Comparison of ENCODE assay signal across 28 cellular contexts in genomic region chr20:42961771-42962170, GRCh38.
"Had no signal": no experiment of that assay in that cellular context is flagged by ENCODE, and none has a peak within 500 bp of the region (broad histone marks: within the 10 kb centered on the region; RNA-seq: fewer than 3 reads in every experiment).

No MANE protein-coding gene starts in this region.

- H3K9me3 Mint-ChIP-seq: activated CD4-positive, alpha-beta T cell treated with anti-CD3 and anti-CD28 coated beads, Interleukin-2, amount 10 ng/mL, durations not matched to agents 7 days and 5 days; activated naive CD8-positive, alpha-beta T cell treated with anti-CD3 and anti-CD28 coated beads, Interleukin-2, amount 50 U/mL, for 24 hours; T-helper 1 cell treated with Interleukin-12 subunit alpha and Interleukin-12 subunit beta and Interleukin-4 antibody, amounts not matched to agents 30 μg/mL and 1 μg/mL, for 36 hours; T-helper 2 cell treated with Interferon-gamma antibody and Interleukin-4, amounts not matched to agents 5 μg/mL and 100 μg/mL, for 36 hours had no signal

- H3K4me1 Mint-ChIP-seq: activated CD4-positive, alpha-beta T cell treated with anti-CD3 and anti-CD28 coated beads for 36 hours; activated CD4-positive, alpha-beta T cell treated with anti-CD3 and anti-CD28 coated beads, Interleukin-2, amount 10 ng/mL, durations not matched to agents 7 days and 5 days; activated naive CD4-positive, alpha-beta T cell treated with anti-CD3 and anti-CD28 coated beads, Interleukin-2, amount 10 ng/mL, durations not matched to agents 7 days and 5 days; activated naive CD8-positive, alpha-beta T cell treated with anti-CD3 and anti-CD28 coated beads, Interleukin-2, amount 50 U/mL, for 24 hours; brain had no signal

- H3K4me3 Mint-ChIP-seq: activated CD4-positive, alpha-beta T cell treated with anti-CD3 and anti-CD28 coated beads for 36 hours; activated CD4-positive, alpha-beta T cell treated with anti-CD3 and anti-CD28 coated beads, Interleukin-2, amount 10 ng/mL, durations not matched to agents 7 days and 5 days; activated CD8-positive, alpha-beta T cell treated with anti-CD3 and anti-CD28 coated beads, Interleukin-2, amount 10 ng/mL, durations not matched to agents 7 days and 5 days; activated naive CD4-positive, alpha-beta T cell treated with anti-CD3 and anti-CD28 coated beads, Interleukin-2, amount 10 ng/mL, durations not matched to agents 7 days and 5 days; activated naive CD8-positive, alpha-beta T cell; activated naive CD8-positive, alpha-beta T cell treated with anti-CD3 and anti-CD28 coated beads, Interleukin-2, amount 50 U/mL, for 24 hours; activated T-cell treated with anti-CD3 and anti-CD28 coated beads, Interleukin-2, amount 50 U/mL, for 24 hours; brain; T-helper 1 cell treated with Interleukin-12 subunit alpha and Interleukin-12 subunit beta and Interleukin-4 antibody, amounts not matched to agents 30 μg/mL and 1 μg/mL, for 36 hours; T-helper 2 cell treated with Interferon-gamma antibody and Interleukin-4, amounts not matched to agents 5 μg/mL and 100 μg/mL, for 36 hours had no signal

- H3K4me1 ChIP-seq: SJSA1 had no signal

- H3K4me2 ChIP-seq: KMS-11, SK-N-SH had no signal

- H3K9ac ChIP-seq: KMS-11, SK-N-SH had no signal

- H3K36me3 Mint-ChIP-seq: activated naive CD4-positive, alpha-beta T cell treated with anti-CD3 and anti-CD28 coated beads, Interleukin-2, amount 10 ng/mL, durations not matched to agents 7 days and 5 days; activated naive CD8-positive, alpha-beta T cell; brain had no signal

- H3K27me3 ChIP-seq: SJSA1 had no signal

- H3K9me3 ChIP-seq: SJSA1, SK-N-SH had no signal

- H3K36me3 ChIP-seq: SJSA1 had no signal

- H3K27ac Mint-ChIP-seq: activated CD4-positive, alpha-beta T cell treated with anti-CD3 and anti-CD28 coated beads for 36 hours; activated CD4-positive, alpha-beta T cell treated with anti-CD3 and anti-CD28 coated beads, Interleukin-2, amount 10 ng/mL, durations not matched to agents 7 days and 5 days; activated CD8-positive, alpha-beta T cell treated with anti-CD3 and anti-CD28 coated beads, Interleukin-2, amount 10 ng/mL, durations not matched to agents 7 days and 5 days; activated naive CD4-positive, alpha-beta T cell treated with anti-CD3 and anti-CD28 coated beads, Interleukin-2, amount 10 ng/mL, durations not matched to agents 7 days and 5 days; activated naive CD8-positive, alpha-beta T cell; activated naive CD8-positive, alpha-beta T cell treated with anti-CD3 and anti-CD28 coated beads, Interleukin-2, amount 50 U/mL, for 24 hours; activated T-cell treated with anti-CD3 and anti-CD28 coated beads, Interleukin-2, amount 50 U/mL, for 24 hours; activated T-helper 2 cell treated with anti-CD3 and anti-CD28 coated beads, Interferon-gamma antibody, Interleukin-2, Interleukin-4, amounts not matched to agents 10 μg/mL and 5 μg/mL and 100 μg/mL, durations not matched to agents 14 hours and 24 hours and 36 hours; brain; T-helper 1 cell treated with Interleukin-12 subunit alpha and Interleukin-12 subunit beta and Interleukin-4 antibody, amounts not matched to agents 30 μg/mL and 1 μg/mL, for 36 hours; T-helper 2 cell treated with Interferon-gamma antibody and Interleukin-4, amounts not matched to agents 5 μg/mL and 100 μg/mL, for 36 hours had no signal

- H3K27ac ChIP-seq: KMS-11, SJSA1 had no signal

- DNase-seq: activated CD4-positive, alpha-beta T cell treated with anti-CD3 and anti-CD28 coated beads for 36 hours; activated CD4-positive, alpha-beta T cell treated with anti-CD3 and anti-CD28 coated beads, Interleukin-2, amount 10 ng/mL, durations not matched to agents 7 days and 5 days; activated CD4-positive, alpha-beta T cell treated with anti-CD3 and anti-CD28 coated beads, Interleukin-2, amount 50 U/mL, for 48 hours; activated CD8-positive, alpha-beta T cell treated with anti-CD3 and anti-CD28 coated beads, Interleukin-2, amount 10 ng/mL, durations not matched to agents 7 days and 5 days; activated gamma-delta T cell treated with Interleukin-2 at 50 U/mL for 16 hours; activated naive CD4-positive, alpha-beta T cell treated with anti-CD3 and anti-CD28 coated beads, Interleukin-2, amount 10 ng/mL, durations not matched to agents 7 days and 5 days; activated naive CD8-positive, alpha-beta T cell treated with anti-CD3 and anti-CD28 coated beads, Interleukin-2, amount 50 U/mL, for 24 hours; activated T-cell treated with anti-CD3 and anti-CD28 coated beads, Interleukin-2, amount 50 U/mL, for 24 hours; anterior cingulate cortex; caudate nucleus; NCI-H1092 treated with DMSO at 0.1 percent for 48 hours; NCI-H1417; NCI-H187 treated with DMSO at 0.1 percent for 48 hours; NCI-H2081; NCI-H2171 treated with DMSO at 0.1 percent for 48 hours; NCI-H2227 treated with DMSO at 0.1 percent for 48 hours; NCI-H446; NCI-H510A treated with DMSO at 0.1 percent for 48 hours; NCI-H774; SHP77 treated with DMSO at 0.1 percent for 48 hours; SK-N-SH had no signal

- H3K27me3 Mint-ChIP-seq: activated CD4-positive, alpha-beta T cell treated with anti-CD3 and anti-CD28 coated beads, Interleukin-2, amount 10 ng/mL, durations not matched to agents 7 days and 5 days; activated naive CD4-positive, alpha-beta T cell treated with anti-CD3 and anti-CD28 coated beads, Interleukin-2, amount 10 ng/mL, durations not matched to agents 7 days and 5 days; activated T-cell treated with anti-CD3 and anti-CD28 coated beads, Interleukin-2, amount 50 U/mL, for 24 hours had no signal

- H3K4me3 ChIP-seq: SJSA1 had no signal
